ENCODE assay signal across 8 cellular contexts in the genomic region with DNA sequence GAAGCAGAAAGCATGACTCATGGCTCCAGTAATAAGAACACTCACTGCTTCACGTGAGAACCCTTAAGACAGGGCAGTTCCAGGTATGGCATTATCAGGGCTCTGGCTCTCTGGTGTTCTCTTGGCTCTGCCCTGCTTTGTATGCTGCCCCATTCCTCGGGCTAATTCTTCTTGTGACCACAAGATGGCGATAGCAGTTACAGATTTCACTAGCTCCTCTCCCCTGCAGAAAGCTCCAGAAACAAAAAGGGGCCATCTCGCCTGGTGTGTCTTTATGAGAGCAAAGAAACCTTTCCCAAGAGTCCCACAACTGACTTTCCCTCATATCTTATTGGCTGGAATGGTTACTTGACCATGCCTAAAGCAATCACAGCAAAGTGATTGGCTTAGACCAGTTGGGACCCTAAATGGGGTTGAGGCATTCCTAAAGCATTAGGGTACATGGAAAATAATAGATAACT.
DNase-seq lines count a peak whose midpoint lies in the region; ATAC-seq, FAIRE-seq and TF ChIP-seq lines count a peak whose summit lies in the region.

No MANE protein-coding gene starts in this region.

- no peaks in the 10 kb centered on the region for H3K27me3 ChIP-seq in tibial artery

- H3K36me3 ChIP-seq in mucosa of descending colon (ENCODE audit: low read depth) (peaks cover 6% of the 10 kb centered on the region), tibial artery (peaks cover 12 to 24% (median 18%) of the 10 kb centered on the region in 3 donors)

- no peaks in the 10 kb centered on the region for H3K9me3 ChIP-seq in mucosa of descending colon
- no peaks in the 10 kb centered on the region for H3K9me3 ChIP-seq in tibial artery

- peak; percentile 94 for FAIRE-seq in GM19239 (lab: Jason Lieb, UNC)

- H3K27ac ChIP-seq in tibial artery: no peak overlapping the region

- DNase-seq in COLO668 (lab: John Stamatoyannopoulos, UW; ENCODE audit: unreplicated experiment) (peak; percentile 33), GM19239 (ENCODE audit: insufficient read length, low spot score) (peak; percentile 55), NCI-H446 (lab: John Stamatoyannopoulos, UW) (peak; percentile 48 to 73), epidermal melanocyte (ENCODE audit: insufficient read length, low spot score) (peak; percentile 49), mucosa of descending colon (peak in 1 of 3 donors; percentile 45), tibial artery (no peak)
- peak; percentile 6 to 12 for DNase-seq in activated CD4-positive, alpha-beta T cell treated with anti-CD3 and anti-CD28 coated beads for 4 hours

- peak; percentile 56 for TF ChIP-seq CTCF in mucosa of descending colon (IDR thresholded peaks at IDR 0.05)
- TF ChIP-seq CTCF in tibial artery (IDR thresholded peaks at IDR 0.05): peak; percentile 71 to 80

- peak; percentile 90 for ATAC-seq in HG03280 (IDR thresholded peaks at IDR 0.05; ENCODE audit: unreplicated experiment)
- ATAC-seq in mucosa of descending colon: peak; percentile 95

- no peak overlapping the region for H3K4me3 ChIP-seq in mucosa of descending colon
- no peak overlapping the region for H3K4me3 ChIP-seq in tibial artery

- H3K4me1 ChIP-seq in mucosa of descending colon (ENCODE audit: low read depth) (no peaks in the 10 kb centered on the region), tibial artery (no peaks in the 10 kb centered on the region)

- intact Hi-C loops in mucosa of descending colon (cut with DNase I, micrococcal nuclease): no loop called here
- intact Hi-C loops in tibial artery (cut with DNase I; ENCODE audit: low total_unique reads): loop anchor here (2.0 kb wide), 1 partner anchor 325 kb away; no protein-coding TSS in a partner anchor

Comparison
In these comparisons a context has a peak if more than half of its experiments do, and no peak if none do; other contexts are left out.
1. DNase-seq: peak in COLO668 (single experiment), GM19239 (single experiment), NCI-H446 (2 of 2), activated CD4-positive, alpha-beta T cell treated with anti-CD3 and anti-CD28 coated beads for 4 hours (2 of 2) and epidermal melanocyte (single experiment); none in tibial artery (0 of 2).